In genomic region chr3:196631655-196632032, GRCh38 we compare ENCODE assay signal across 8 cellular contexts. TPM values are rescaled to one million over a fixed set of nuclear protein-coding genes. Genes with fewer than 3 reads are reported as not detected.
DNase-seq lines count a peak whose midpoint lies in the region; ATAC-seq and TF ChIP-seq lines count a peak whose summit lies in the region.

No MANE protein-coding gene starts in this region.

- H3K36me3 Mint-ChIP-seq in CD8-positive, alpha-beta T cell = peaks cover 2% of the 10 kb centered on the region
- H3K36me3 Mint-ChIP-seq in memory B cell = no peaks in the 10 kb centered on the region

- in situ Hi-C loops in astrocyte of the spinal cord (cut with HindIII; ENCODE audit: low sequenced_read_pairs) = no loop called here

- TF ChIP-seq CTCF in CD8-positive, alpha-beta T cell (IDR thresholded peaks at IDR 0.05) = no peak
- TF ChIP-seq CTCF in KMS-11 (conservative IDR thresholded peaks at IDR 0.05; ENCODE audit: low read depth, low read length) (no peak), astrocyte of the spinal cord (IDR thresholded peaks at IDR 0.05; ENCODE audit: low read depth, low read length) (no peak), GM20000 (IDR thresholded peaks at IDR 0.05; ENCODE audit: extremely low read depth, missing control alignments) (no peak)

- intact Hi-C loops in CD8-positive, alpha-beta T cell (cut with DNase I, micrococcal nuclease) = loop anchor here (1.0 to 5.0 kb wide), 8 partner anchors 9 to 236 kb away; partner anchors contain the start of genes CEP19 (in 2 of the 2), FBXO45 (in 2 of the 2), PIGX (in 2 of the 2) and WDR53 (in 2 of the 2)
- intact Hi-C loops in aorta (cut with DNase I) = no loop called here

- peak overlapping the region; percentile 93 for H3K27ac Mint-ChIP-seq in CD8-positive, alpha-beta T cell
- peak overlapping the region; percentile 97 for H3K27ac Mint-ChIP-seq in memory B cell

- POLR2A ChIA-PET in CD8-positive, alpha-beta T cell (lab: Charles Lee) = interaction anchor here (0.6 to 3.2 kb wide), 13 partner anchors 9 to 311 kb away, joined by 3 to 16 read pairs (median 3); partner anchors contain the start of genes CEP19, FBXO45, NCBP2 and NRROS

- no peaks in the 10 kb centered on the region for H3K36me3 ChIP-seq in CD8-positive, alpha-beta T cell (ENCODE audit: insufficient read depth, low read length)
- H3K36me3 ChIP-seq in KMS-11 (ENCODE audit: insufficient read depth) = no peaks in the 10 kb centered on the region
- no peaks in the 10 kb centered on the region for H3K36me3 ChIP-seq in aorta (ENCODE audit: control insufficient read depth in 1 of 2, insufficient read depth in 2 of 2, low read length in 1 of 2)

- 8 to 13% methylated on average over 5 of the region's 5 CpGs for WGBS in aorta, 2 donors

- H3K27me3 Mint-ChIP-seq in CD8-positive, alpha-beta T cell (ENCODE audit: low read depth) = no peaks in the 10 kb centered on the region
- no peaks in the 10 kb centered on the region for H3K27me3 Mint-ChIP-seq in memory B cell

- H3K79me2 ChIP-seq in KMS-11 (ENCODE audit: insufficient read depth, low read depth) = no peaks in the 10 kb centered on the region

- H3K9ac ChIP-seq in KMS-11 = peak overlapping the region; percentile 97

- no peaks in the 10 kb centered on the region for H4K20me1 ChIP-seq in KMS-11 (ENCODE audit: insufficient read depth)

- H3K4me3 ChIP-seq in CD8-positive, alpha-beta T cell (ENCODE audit: low read depth, low read length) = peak overlapping the region; percentile 46
- H3K4me3 ChIP-seq in KMS-11 (IDR thresholded peaks at IDR 0.05; ENCODE audit: insufficient read depth, low read depth, low read length) (peak overlapping the region; percentile 76), astrocyte of the spinal cord (ENCODE audit: low read depth, low read length) (peak overlapping the region; percentile 58), aorta (ENCODE audit: low read length in 2 of 2) (no peak overlapping the region)

- no peaks in the 10 kb centered on the region for H3K9me3 Mint-ChIP-seq in CD8-positive, alpha-beta T cell
- no peaks in the 10 kb centered on the region for H3K9me3 Mint-ChIP-seq in memory B cell

- H3K4me2 ChIP-seq in KMS-11 = peak overlapping the region; percentile 65

- peak overlapping the region; percentile 64 for H2AFZ ChIP-seq in KMS-11 (ENCODE audit: low read depth)

- H3K4me1 ChIP-seq in CD8-positive, alpha-beta T cell (ENCODE audit: insufficient read depth, low read length) = peaks cover 36% of the 10 kb centered on the region
- H3K4me1 ChIP-seq in KMS-11 (ENCODE audit: low read depth, poor library complexity, severe bottlenecking) (peaks cover 39% of the 10 kb centered on the region), aorta (ENCODE audit: control insufficient read depth in 1 of 2, insufficient read depth in 2 of 2, low read length in 2 of 2) (no peaks in the 10 kb centered on the region)

- peak overlapping the region; percentile 56 for H3K27ac ChIP-seq in CD8-positive, alpha-beta T cell (ENCODE audit: low read depth, low read length)
- H3K27ac ChIP-seq in KMS-11 (peak overlapping the region; percentile 98), aorta (ENCODE audit: low read depth in 1 of 2, low read length in 2 of 2) (no peak overlapping the region)

- peak overlapping the region; percentile 80 for H3K4me3 Mint-ChIP-seq in CD8-positive, alpha-beta T cell
- peak overlapping the region; percentile 97 for H3K4me3 Mint-ChIP-seq in memory B cell

- no peaks in the 10 kb centered on the region for H3K27me3 ChIP-seq in CD8-positive, alpha-beta T cell (ENCODE audit: insufficient read depth, low read length)
- no peaks in the 10 kb centered on the region for H3K27me3 ChIP-seq in KMS-11 (ENCODE audit: insufficient read depth, low read depth)
- no peaks in the 10 kb centered on the region for H3K27me3 ChIP-seq in aorta (ENCODE audit: control insufficient read depth in 1 of 2, insufficient read depth in 2 of 2, low read length in 1 of 2)

- H3K9me3 ChIP-seq in CD8-positive, alpha-beta T cell (ENCODE audit: low read length) = no peaks in the 10 kb centered on the region
- H3K9me3 ChIP-seq in aorta (ENCODE audit: control insufficient read depth, low read length) = no peaks in the 10 kb centered on the region

- ATAC-seq in CD8-positive, alpha-beta T cell = peak; percentile 7
- ATAC-seq in memory B cell (ENCODE audit: low read depth) = peak; percentile 1
- ATAC-seq in aorta (ENCODE audit: low FRiP score) = peak; percentile 8

- peaks cover 51% of the 10 kb centered on the region for H3K4me1 Mint-ChIP-seq in CD8-positive, alpha-beta T cell (ENCODE audit: low read depth)
- peaks cover 36% of the 10 kb centered on the region for H3K4me1 Mint-ChIP-seq in memory B cell

- peak in 2 of 7 experiments; percentile 28 to 32 for DNase-seq in CD8-positive, alpha-beta T cell
- no peak for DNase-seq in astrocyte of the spinal cord (ENCODE audit: low read depth, low spot score)
- DNase-seq in memory B cell (ENCODE audit: low spot score in 2 of 2) = no peak
- DNase-seq in aorta = no peak
- DNase-seq in NK-92 treated with Interleukin-12 subunit alpha and Interleukin-12 subunit beta, amount 100 ng/mL, for 24 hours (lab: John Stamatoyannopoulos, UW) = no peak
- no peak for DNase-seq in GM20000 (ENCODE audit: low spot score)
- no peak for DNase-seq in hippocampal formation (lab: John Stamatoyannopoulos, UW)

- CTCF ChIA-PET in CD8-positive, alpha-beta T cell (lab: Charles Lee) = interaction anchor here (1.0 to 9.8 kb wide), 10 partner anchors 9 to 56 kb away, joined by 3 to 91 read pairs (median 6); no protein-coding TSS in a partner anchor

RNA-seq across cellular contexts. Expression of gene NRROS, which starts 7.8 kb away (rescaled TPM):
- 1 to 10 TPM; 4.6 to 5.7 TPM for total RNA-seq in CD8-positive, alpha-beta T cell
- 10 to 100 TPM in 1 of 2 donors, 1 to 10 TPM in 1; 7.6 to 17.3 TPM for total RNA-seq in aorta
- 1 to 10 TPM in 1 of 2 donors, under 1 TPM in 1; 0.43 to 2.0 TPM for polyA plus RNA-seq in aorta

Comparison
In these comparisons a context has a peak if more than half of its experiments do, and no peak if none do; other contexts are left out.
1. H3K27ac ChIP-seq: peak in CD8-positive, alpha-beta T cell (single experiment) and KMS-11 (single experiment); none in aorta (0 of 2).
2. H3K4me3 ChIP-seq: peak in CD8-positive, alpha-beta T cell (single experiment), KMS-11 (single experiment) and astrocyte of the spinal cord (single experiment); none in aorta (0 of 2).
3. intact Hi-C loops: an anchor here in CD8-positive, alpha-beta T cell (1.0 to 5.0 kb wide); none called in aorta.
4. Peak in every context shown above with its lines, with median percentiles within 50 percentile points of each other: ATAC-seq.